7 cellular contexts compared by ENCODE assay signal in genomic region chr11:76380161-76380976, GRCh38. TPM values are rescaled to one million over a fixed set of nuclear protein-coding genes. Genes with fewer than 3 reads are reported as not detected.
DNase-seq lines count a peak whose midpoint lies in the region; ATAC-seq and TF ChIP-seq lines count a peak whose summit lies in the region.

No MANE protein-coding gene starts in this region.

- 1% methylated on average over 84 of the region's 84 CpGs for WGBS in sigmoid colon, 2 donors

- peaks cover 8 to 25% of the 10 kb centered on the region in 2 donors for H3K36me3 Mint-ChIP-seq in activated naive CD4-positive, alpha-beta T cell treated with anti-CD3 and anti-CD28 coated beads, Interleukin-2, amount 50 U/mL, for 72 hours

- H3K9me3 Mint-ChIP-seq in activated naive CD4-positive, alpha-beta T cell treated with anti-CD3 and anti-CD28 coated beads, Interleukin-2, amount 50 U/mL, for 72 hours, result no peaks in the 10 kb centered on the region

- H3K27ac Mint-ChIP-seq in activated naive CD4-positive, alpha-beta T cell treated with anti-CD3 and anti-CD28 coated beads, Interleukin-2, amount 50 U/mL, for 72 hours, result peak overlapping the region; percentile 83 to 97

- TF ChIP-seq POLR2A in sigmoid colon (IDR thresholded peaks at IDR 0.05), result no peak

- H3K9me3 ChIP-seq in right atrium auricular region (no peaks in the 10 kb centered on the region), sigmoid colon (no peaks in the 10 kb centered on the region)

- no peak for TF ChIP-seq CTCF in right atrium auricular region (IDR thresholded peaks at IDR 0.05)
- TF ChIP-seq CTCF in sigmoid colon (IDR thresholded peaks at IDR 0.05), result no peak

- TF ChIP-seq EP300 in sigmoid colon (IDR thresholded peaks at IDR 0.05), result no peak

- ATAC-seq in GM18517 (IDR thresholded peaks at IDR 0.05; ENCODE audit: unreplicated experiment) (peak; percentile 31), HG02973 (IDR thresholded peaks at IDR 0.05; ENCODE audit: unreplicated experiment) (peak; percentile 15)
- peak; percentile 56 to 84 for ATAC-seq in activated naive CD4-positive, alpha-beta T cell treated with anti-CD3 and anti-CD28 coated beads, Interleukin-2, amount 50 U/mL, for 72 hours

- H3K36me3 ChIP-seq in right atrium auricular region (no peaks in the 10 kb centered on the region), sigmoid colon (peaks cover 0 to 6% (median 0%) of the 10 kb centered on the region in 4 donors)

- no peaks in the 10 kb centered on the region for H3K27me3 ChIP-seq in right atrium auricular region
- no peaks in the 10 kb centered on the region for H3K27me3 ChIP-seq in sigmoid colon

- intact Hi-C loops in sigmoid colon (cut with DNase I), result loop anchor here (2.0 kb wide), 1 partner anchor 146 kb away; no protein-coding TSS in a partner anchor

- DNase-seq in RPMI8226 (peak; percentile 52), right atrium auricular region (ENCODE audit: low spot score) (no peak), sigmoid colon (peak; percentile 64), NCI-H524 treated with DMSO at 0.1 percent for 48 hours (lab: John Stamatoyannopoulos, UW) (no peak)
- DNase-seq in activated naive CD4-positive, alpha-beta T cell treated with anti-CD3 and anti-CD28 coated beads, Interleukin-2, amount 50 U/mL, for 72 hours (ENCODE audit: low spot score in 2 of 2), result peak; percentile 48 to 83

- H3K4me1 ChIP-seq in right atrium auricular region, result peaks cover 0 to 40% of the 10 kb centered on the region in 2 donors
- H3K4me1 ChIP-seq in sigmoid colon, result peaks cover 0 to 51% (median 32%) of the 10 kb centered on the region in 4 donors

- H3K27ac ChIP-seq in right atrium auricular region, result peak overlapping the region; percentile 75 to 81
- H3K27ac ChIP-seq in sigmoid colon, result peak overlapping the region; percentile 82 to 86 (median 86)

- H3K4me3 ChIP-seq in right atrium auricular region, result peak overlapping the region; percentile 66 to 95
- peak overlapping the region; percentile 69 to 92 (median 86) for H3K4me3 ChIP-seq in sigmoid colon

RNA-seq across cellular contexts. Expression of gene THAP12, which starts 0.6 kb away (rescaled TPM):
- 10 to 100 TPM; 27.7 to 36.0 TPM for total RNA-seq in activated naive CD4-positive, alpha-beta T cell treated with anti-CD3 and anti-CD28 coated beads, Interleukin-2, amount 50 U/mL, for 72 hours
- total RNA-seq in right atrium auricular region (10 to 100 TPM; 15.1 to 16.2 TPM), sigmoid colon (10 to 100 TPM; 27.7 to 35.0 (median 31.4) TPM)
- polyA plus RNA-seq in sigmoid colon, result 10 to 100 TPM; 27.1 to 43.2 (median 27.3) TPM

RNA-seq across cellular contexts. Expression of gene GVQW3, which starts 0.8 kb away (rescaled TPM):
- total RNA-seq in activated naive CD4-positive, alpha-beta T cell treated with anti-CD3 and anti-CD28 coated beads, Interleukin-2, amount 50 U/mL, for 72 hours, result 1 to 10 TPM; 1.0 to 3.9 TPM
- total RNA-seq in right atrium auricular region (under 1 TPM; 0.89 to 0.90 TPM), sigmoid colon (1 to 10 TPM in 3 of 4 donors, under 1 TPM in 1; 0.41 to 4.7 (median 2.2) TPM)
- polyA plus RNA-seq in sigmoid colon, result 1 to 10 TPM in 1 of 3 donors, under 1 TPM in 2; 0.60 to 1.9 (median 0.69) TPM

Comparison
In these comparisons a context has a peak if more than half of its experiments do, and no peak if none do; other contexts are left out.
1. ATAC-seq: peak in every context shown above with its lines; median percentile 70 in activated naive CD4-positive, alpha-beta T cell treated with anti-CD3 and anti-CD28 coated beads, Interleukin-2, amount 50 U/mL, for 72 hours; 31 in GM18517; 15 in HG02973.
2. DNase-seq: peak in RPMI8226 (single experiment), activated naive CD4-positive, alpha-beta T cell treated with anti-CD3 and anti-CD28 coated beads, Interleukin-2, amount 50 U/mL, for 72 hours (2 of 2) and sigmoid colon (single experiment); none in right atrium auricular region (single experiment) and NCI-H524 treated with DMSO at 0.1 percent for 48 hours (single experiment).